In genomic region chr10:21510218-21511070, GRCh38 we compare ENCODE assay signal across 12 cellular contexts. TPM values are rescaled to one million over a fixed set of nuclear protein-coding genes. Genes with fewer than 3 reads are reported as not detected.
A peak's percentile ranks its signal among the peaks of the same experiment; 100 is the strongest.
DNase-seq lines count a peak whose midpoint lies in the region; ATAC-seq and TF ChIP-seq lines count a peak whose summit lies in the region.
"Had no signal": no experiment of that assay in that cellular context is flagged by ENCODE, and none has a peak within 500 bp of the region (broad histone marks: within the 10 kb centered on the region; RNA-seq: fewer than 3 reads in every experiment).

No MANE protein-coding gene starts in this region.

- no peak overlapping the region for H3K4me3 Mint-ChIP-seq in activated CD8-positive, alpha-beta T cell treated with anti-CD3 and anti-CD28 coated beads for 36 hours
- H3K4me3 Mint-ChIP-seq: activated B cell treated with CpG ODN at 0.5 μM for 24 hours; central memory CD8-positive, alpha-beta T cell had no signal

- H3K27me3 Mint-ChIP-seq in activated CD8-positive, alpha-beta T cell treated with anti-CD3 and anti-CD28 coated beads for 36 hours = peaks cover 52% of the 10 kb centered on the region

- no peak for ATAC-seq in Panc1
- no peak for ATAC-seq in activated CD8-positive, alpha-beta T cell treated with anti-CD3 and anti-CD28 coated beads for 36 hours

- H3K36me3 ChIP-seq in Panc1 (ENCODE audit: control insufficient read depth, insufficient read depth, low read length) (no peaks in the 10 kb centered on the region; the same call in 1 of the 2 replicates), tibial nerve (no peaks in the 10 kb centered on the region)

- CTCF ChIA-PET in Panc1 (lab: Charles Lee) (no interaction called here), RWPE1 (lab: Yijun Ruan, JAX) (interaction anchor here (0.6 kb wide), 2 partner anchors 162 to 602 kb away, joined by 3 to 7 read pairs; no protein-coding TSS in a partner anchor)
- CTCF ChIA-PET in activated CD8-positive, alpha-beta T cell treated with anti-CD3 and anti-CD28 coated beads for 36 hours (lab: Charles Lee) = interaction anchor here (1.2 kb wide), 1 partner anchor 14 kb away, joined by 6 read pairs; no protein-coding TSS in a partner anchor

- POLR2A ChIA-PET in Panc1 (lab: Charles Lee) (no interaction called here), RWPE1 (lab: Yijun Ruan, JAX; ENCODE audit: low non-redundant PET) (no interaction called here)
- POLR2A ChIA-PET in activated CD8-positive, alpha-beta T cell treated with anti-CD3 and anti-CD28 coated beads for 36 hours (lab: Charles Lee) = no interaction called here

- H3K4me1 ChIP-seq in Panc1 (ENCODE audit: control insufficient read depth, insufficient read depth, low read length) (peaks cover 46% of the 10 kb centered on the region), tibial nerve (peaks cover 0 to 32% (median 4%) of the 10 kb centered on the region in 4 donors)

- intact Hi-C loops in Panc1 (cut with micrococcal nuclease; ENCODE audit: unreplicated experiment) = no loop called here
- intact Hi-C loops in activated CD8-positive, alpha-beta T cell treated with anti-CD3 and anti-CD28 coated beads for 36 hours (cut with micrococcal nuclease) = no loop called here

- H3K4me3 ChIP-seq in Panc1 (ENCODE audit: low read depth in 2 of 2, low read length in 2 of 2) = no peak overlapping the region
- H3K4me3 ChIP-seq in fibroblast of the aortic adventitia (ENCODE audit: low read depth, low read length) = peak overlapping the region; percentile 22
- H3K4me3 ChIP-seq in tibial nerve = peak overlapping the region; percentile 31 to 53 (median 44)

- TF ChIP-seq POLR2A in tibial nerve (IDR thresholded peaks at IDR 0.05) = no peak

- no peaks in the 10 kb centered on the region for H3K9me3 Mint-ChIP-seq in activated CD8-positive, alpha-beta T cell treated with anti-CD3 and anti-CD28 coated beads for 36 hours
- H3K9me3 Mint-ChIP-seq: activated B cell treated with CpG ODN at 0.5 μM for 24 hours; central memory CD8-positive, alpha-beta T cell; naive thymus-derived CD8-positive, alpha-beta T cell had no signal

- no peak for TF ChIP-seq EP300 in tibial nerve (IDR thresholded peaks at IDR 0.05)

- no peak overlapping the region for H3K27ac Mint-ChIP-seq in activated CD8-positive, alpha-beta T cell treated with anti-CD3 and anti-CD28 coated beads for 36 hours
- H3K27ac Mint-ChIP-seq: activated B cell treated with CpG ODN at 0.5 μM for 24 hours had no signal

- no TSS peak for BruUV-seq in Panc1 (replicated peaks; lab: Mats Ljungman, UMichigan)

- in situ Hi-C loops in Panc1 (cut with HindIII; ENCODE audit: low pct_unique_long_range_greater_than_20kb, low sequenced_read_pairs) = no loop called here
- in situ Hi-C loops in G401 (cut with HindIII; ENCODE audit: low sequenced_read_pairs) = no loop called here

- H3K27ac ChIP-seq in Panc1 (ENCODE audit: low read length) (peak overlapping the region; percentile 95), tibial nerve (peak overlapping the region; percentile 75 to 94 (median 85)), RWPE1 (no peak overlapping the region)

- 26 to 35% methylated on average over 28 to 37 of the region's 41 CpGs for WGBS in tibial nerve, 2 donors

- H3K9me3 ChIP-seq in Panc1 (ENCODE audit: control insufficient read depth, insufficient read depth, low read depth, low read length) = no peaks in the 10 kb centered on the region
- H3K9me3 ChIP-seq in tibial nerve = no peaks in the 10 kb centered on the region

- H3K27me3 ChIP-seq in Panc1 (ENCODE audit: control insufficient read depth, insufficient read depth, low read length) (no peaks in the 10 kb centered on the region), tibial nerve (peaks cover 0 to 7% of the 10 kb centered on the region in 2 donors)

- DNase-seq in Panc1 (ENCODE audit: low read depth, low spot score) (no peak), fibroblast of the aortic adventitia (ENCODE audit: low read depth) (no peak), midbrain (lab: John Stamatoyannopoulos, UW) (peak; percentile 39), tibial nerve (ENCODE audit: low spot score in 2 of 2) (no peak), RWPE1 (ENCODE audit: low spot score) (no peak), G401 (ENCODE audit: low spot score) (no peak), occipital lobe (lab: John Stamatoyannopoulos, UW) (no peak)
- DNase-seq in activated CD8-positive, alpha-beta T cell treated with anti-CD3 and anti-CD28 coated beads for 36 hours = no peak
- DNase-seq: activated B cell treated with CpG ODN at 0.5 μM for 24 hours; naive thymus-derived CD8-positive, alpha-beta T cell; NCI-H69 had no signal

- no peaks in the 10 kb centered on the region for H3K4me1 Mint-ChIP-seq in activated CD8-positive, alpha-beta T cell treated with anti-CD3 and anti-CD28 coated beads for 36 hours (ENCODE audit: low read depth)
- H3K4me1 Mint-ChIP-seq: central memory CD8-positive, alpha-beta T cell; naive thymus-derived CD8-positive, alpha-beta T cell had no signal

- H3K36me3 Mint-ChIP-seq in activated CD8-positive, alpha-beta T cell treated with anti-CD3 and anti-CD28 coated beads for 36 hours (ENCODE audit: low read depth) = no peaks in the 10 kb centered on the region
- H3K36me3 Mint-ChIP-seq: naive thymus-derived CD8-positive, alpha-beta T cell had no signal

- TF ChIP-seq CTCF in Panc1 (IDR thresholded peaks at IDR 0.05) (no peak), fibroblast of the aortic adventitia (IDR thresholded peaks at IDR 0.05; ENCODE audit: insufficient read depth, low read length) (no peak), tibial nerve (IDR thresholded peaks at IDR 0.05) (no peak), RWPE1 (conservative IDR thresholded peaks at IDR 0.05; ENCODE audit: low read depth) (no peak)
- no peak for TF ChIP-seq CTCF in activated CD8-positive, alpha-beta T cell treated with anti-CD3 and anti-CD28 coated beads for 36 hours (IDR thresholded peaks at IDR 0.05)

RNA-seq across cellular contexts. Expression of gene SKIDA1, which starts 15.0 kb away (rescaled TPM):
- total RNA-seq in Panc1 (2021; ENCODE audit: unreplicated experiment) = 9.3 TPM
- polyA plus RNA-seq in Panc1 (2012; ENCODE audit: insufficient read length) = 5.8 TPM
- 0.41 and 0.90 TPM in 2 replicates for total RNA-seq in fibroblast of the aortic adventitia (ENCODE audit: low replicate concordance)
- 1 to 10 TPM in 3 of 4 donors, under 1 TPM in 1; 0.39 to 5.2 (median 2.3) TPM for total RNA-seq in tibial nerve
- 22.3 and 22.8 TPM in 2 replicates for total RNA-seq in G401 (2014; rRNA removed; shearing (Covaris generic))
- 9.4 TPM for total RNA-seq in occipital lobe
- total RNA-seq in activated CD8-positive, alpha-beta T cell treated with anti-CD3 and anti-CD28 coated beads for 36 hours = under 1 TPM; 0.11 to 0.36 TPM
- polyA plus RNA-seq: naive thymus-derived CD8-positive, alpha-beta T cell had no signal

RNA-seq across cellular contexts. Expression of gene MLLT10, which starts 23.6 kb away (rescaled TPM):
- total RNA-seq in Panc1 (2021; ENCODE audit: unreplicated experiment) = 33.4 TPM
- polyA plus RNA-seq in Panc1 (2012; ENCODE audit: insufficient read length) = 28.9 TPM
- 36.1 and 47.6 TPM in 2 replicates for total RNA-seq in fibroblast of the aortic adventitia (ENCODE audit: low replicate concordance)
- 10 to 100 TPM; 40.6 to 60.9 (median 47.5) TPM for total RNA-seq in tibial nerve
- 19.6 and 30.8 TPM in 2 replicates for total RNA-seq in G401 (2014; rRNA removed; shearing (Covaris generic))
- total RNA-seq in occipital lobe = 54.7 TPM
- total RNA-seq in activated CD8-positive, alpha-beta T cell treated with anti-CD3 and anti-CD28 coated beads for 36 hours = 10 to 100 TPM; 33.9 to 36.4 TPM

Comparison
In these comparisons a context has a peak if more than half of its experiments do, and no peak if none do; other contexts are left out.
1. H3K4me3 ChIP-seq: peak in fibroblast of the aortic adventitia (single experiment) and tibial nerve (4 of 4); none in Panc1 (0 of 2).